ENCODE assay signal across 24 cellular contexts in genomic region chr6:9095671-9096260, GRCh38.
DNase-seq lines count a peak whose midpoint lies in the region; ATAC-seq and TF ChIP-seq lines count a peak whose summit lies in the region.
"Had no signal": no experiment of that assay in that cellular context is flagged by ENCODE, and none has a peak within 500 bp of the region (broad histone marks: within the 10 kb centered on the region; RNA-seq: fewer than 3 reads in every experiment).

No MANE protein-coding gene starts in this region.

- H3K4me3 ChIP-seq in ectodermal cell (ENCODE audit: insufficient read depth, low read depth, low read length), result no peak overlapping the region
- H3K4me3 ChIP-seq: GM12878, mucosa of descending colon, pancreas, transverse colon had no signal

- no peaks in the 10 kb centered on the region for H3K9me3 Mint-ChIP-seq in type B pancreatic cell

- ATAC-seq in SK-N-SH treated with all-trans-retinoic acid at 6 μM for 48 hours (no peak), HG02938 (IDR thresholded peaks at IDR 0.05; ENCODE audit: unreplicated experiment) (no peak)
- ATAC-seq: GM12878; left cardiac atrium; mucosa of descending colon; natural killer cell treated with Interleukin-12 subunit alpha and Interleukin-12 subunit beta and Interleukin-15 and Interleukin-18, amount 100 ng/mL, for 72 hours; Panc1; pancreas; stimulated activated effector memory CD8-positive, alpha-beta T cell treated with anti-CD3 and anti-CD28 coated beads, Interleukin-12 subunit alpha, Interleukin-12 subunit beta, amount 100 ng/mL, for 72 hours had no signal

- peaks cover 31% of the 10 kb centered on the region for H3K27me3 ChIP-seq in ectodermal cell (ENCODE audit: control insufficient read depth, insufficient read depth, low read length, poor library complexity, severe bottlenecking)
- H3K27me3 ChIP-seq: pancreas, transverse colon had no signal

- no peaks in the 10 kb centered on the region for H3K36me3 ChIP-seq in ectodermal cell (ENCODE audit: control insufficient read depth, insufficient read depth, low read length)
- H3K36me3 ChIP-seq: pancreas, transverse colon had no signal

- H3K4me3 Mint-ChIP-seq in type B pancreatic cell, result no peak overlapping the region
- H3K4me3 Mint-ChIP-seq: activated CD4-positive, alpha-beta memory T cell treated with anti-CD3 and anti-CD28 coated beads, Interleukin-2, amount 10 ng/mL, durations not matched to agents 7 days and 5 days; activated naive CD4-positive, alpha-beta T cell treated with anti-CD3 and anti-CD28 coated beads, Interleukin-2, amount 50 U/mL, for 24 hours; IgD-negative memory B cell; natural killer cell treated with Interleukin-12 subunit alpha and Interleukin-12 subunit beta and Interleukin-15 and Interleukin-18, amount 100 ng/mL, for 72 hours; stimulated activated effector memory CD8-positive, alpha-beta T cell treated with anti-CD3 and anti-CD28 coated beads, Interleukin-12 subunit alpha, Interleukin-12 subunit beta, amount 100 ng/mL, for 72 hours had no signal

- peak overlapping the region; percentile 4 for H3K27ac Mint-ChIP-seq in type B pancreatic cell
- H3K27ac Mint-ChIP-seq: activated CD4-positive, alpha-beta memory T cell treated with anti-CD3 and anti-CD28 coated beads, Interleukin-2, amount 10 ng/mL, durations not matched to agents 7 days and 5 days; activated naive CD4-positive, alpha-beta T cell treated with anti-CD3 and anti-CD28 coated beads, Interleukin-2, amount 50 U/mL, for 24 hours; natural killer cell treated with Interleukin-12 subunit alpha and Interleukin-12 subunit beta and Interleukin-15 and Interleukin-18, amount 100 ng/mL, for 72 hours; stimulated activated effector memory CD8-positive, alpha-beta T cell treated with anti-CD3 and anti-CD28 coated beads, Interleukin-12 subunit alpha, Interleukin-12 subunit beta, amount 100 ng/mL, for 72 hours had no signal

- no peaks in the 10 kb centered on the region for H3K9me3 ChIP-seq in ectodermal cell (ENCODE audit: control insufficient read depth, low read length)
- H3K9me3 ChIP-seq: mucosa of descending colon, pancreas, transverse colon had no signal

- 11 to 13% methylated on average over 7 to 8 of the region's 8 CpGs for WGBS in ectodermal cell, 2 experiments

- DNase-seq in NCI-H1092 treated with DMSO at 0.1 percent for 48 hours (lab: John Stamatoyannopoulos, UW) (peak; percentile 13), NCI-H1092 (lab: John Stamatoyannopoulos, UW) (no peak), NCI-H2227 treated with DMSO at 0.1 percent for 48 hours (lab: John Stamatoyannopoulos, UW) (peak; percentile 97), type B pancreatic cell (ENCODE audit: extremely low spot score, unreplicated experiment) (no peak), germinal center (ENCODE audit: low spot score) (no peak)
- DNase-seq: 8988T; activated CD4-positive, alpha-beta memory T cell treated with anti-CD3 and anti-CD28 coated beads, Interleukin-2, amount 10 ng/mL, durations not matched to agents 7 days and 5 days; amniotic stem cell; GOT3; hypothalamus; left cardiac atrium; mucosa of descending colon; pancreas; SIG-M5; transverse colon had no signal

- H3K36me3 Mint-ChIP-seq in type B pancreatic cell, result no peaks in the 10 kb centered on the region
- H3K36me3 Mint-ChIP-seq: activated naive CD4-positive, alpha-beta T cell treated with anti-CD3 and anti-CD28 coated beads, Interleukin-2, amount 50 U/mL, for 24 hours; IgD-negative memory B cell; natural killer cell treated with Interleukin-12 subunit alpha and Interleukin-12 subunit beta and Interleukin-15 and Interleukin-18, amount 100 ng/mL, for 72 hours; stimulated activated effector memory CD8-positive, alpha-beta T cell treated with anti-CD3 and anti-CD28 coated beads, Interleukin-12 subunit alpha, Interleukin-12 subunit beta, amount 100 ng/mL, for 72 hours had no signal

- no peak for TF ChIP-seq CTCF in type B pancreatic cell (conservative IDR thresholded peaks at IDR 0.05)

- H3K27ac ChIP-seq in ectodermal cell (ENCODE audit: insufficient read depth, low read depth, low read length, poor library complexity, severe bottlenecking), result peak overlapping the region; percentile 64
- H3K27ac ChIP-seq: pancreas, transverse colon had no signal

- peaks cover 24% of the 10 kb centered on the region for H3K4me1 ChIP-seq in ectodermal cell (ENCODE audit: control insufficient read depth, insufficient read depth, low read length)
- H3K4me1 ChIP-seq: pancreas, transverse colon had no signal

- peaks cover 7% of the 10 kb centered on the region for H3K27me3 Mint-ChIP-seq in type B pancreatic cell
- H3K27me3 Mint-ChIP-seq: activated CD4-positive, alpha-beta memory T cell treated with anti-CD3 and anti-CD28 coated beads, Interleukin-2, amount 10 ng/mL, durations not matched to agents 7 days and 5 days; activated naive CD4-positive, alpha-beta T cell treated with anti-CD3 and anti-CD28 coated beads, Interleukin-2, amount 50 U/mL, for 24 hours; IgD-negative memory B cell; natural killer cell treated with Interleukin-12 subunit alpha and Interleukin-12 subunit beta and Interleukin-15 and Interleukin-18, amount 100 ng/mL, for 72 hours had no signal

- H3K4me1 Mint-ChIP-seq in type B pancreatic cell (ENCODE audit: unreplicated experiment), result peaks cover 24% of the 10 kb centered on the region
- H3K4me1 Mint-ChIP-seq: activated CD4-positive, alpha-beta memory T cell treated with anti-CD3 and anti-CD28 coated beads, Interleukin-2, amount 10 ng/mL, durations not matched to agents 7 days and 5 days; activated naive CD4-positive, alpha-beta T cell treated with anti-CD3 and anti-CD28 coated beads, Interleukin-2, amount 50 U/mL, for 24 hours; IgD-negative memory B cell; stimulated activated effector memory CD8-positive, alpha-beta T cell treated with anti-CD3 and anti-CD28 coated beads, Interleukin-12 subunit alpha, Interleukin-12 subunit beta, amount 100 ng/mL, for 72 hours had no signal

TF ChIP-seq in SK-N-SH treated with all-trans-retinoic acid at 6 μM for 48 hours, 23 proteins besides CTCF, POLR2A, EP300 and RAD21:
- no peak for TF ChIP-seq OSR1 (CRISPR knock-in tag; IDR thresholded peaks at IDR 0.05)
- TF ChIP-seq ZFP3 (CRISPR knock-in tag; IDR thresholded peaks at IDR 0.05), result no peak
- no peak for TF ChIP-seq SNAI2 (CRISPR knock-in tag; IDR thresholded peaks at IDR 0.05)
- TF ChIP-seq CSRNP3 (CRISPR knock-in tag; IDR thresholded peaks at IDR 0.05), result no peak
- TF ChIP-seq POU6F1 (CRISPR knock-in tag; IDR thresholded peaks at IDR 0.05; ENCODE audit: borderline replicate concordance, low read depth), result no peak
- TF ChIP-seq BACH2 (CRISPR knock-in tag; IDR thresholded peaks at IDR 0.05; ENCODE audit: borderline replicate concordance), result no peak
- no peak for TF ChIP-seq TCF4 (CRISPR knock-in tag; IDR thresholded peaks at IDR 0.05; ENCODE audit: borderline replicate concordance)
- TF ChIP-seq ARNTL (CRISPR knock-in tag; IDR thresholded peaks at IDR 0.05; ENCODE audit: borderline replicate concordance, low read depth), result no peak
- TF ChIP-seq ESRRG (CRISPR knock-in tag; IDR thresholded peaks at IDR 0.05), result no peak

Comparison
In these comparisons a context has a peak if more than half of its experiments do, and no peak if none do; other contexts are left out.
1. DNase-seq: peak in NCI-H1092 treated with DMSO at 0.1 percent for 48 hours (single experiment) and NCI-H2227 treated with DMSO at 0.1 percent for 48 hours (single experiment); none in NCI-H1092 (single experiment), type B pancreatic cell (single experiment) and germinal center (single experiment).